In the genomic region with DNA sequence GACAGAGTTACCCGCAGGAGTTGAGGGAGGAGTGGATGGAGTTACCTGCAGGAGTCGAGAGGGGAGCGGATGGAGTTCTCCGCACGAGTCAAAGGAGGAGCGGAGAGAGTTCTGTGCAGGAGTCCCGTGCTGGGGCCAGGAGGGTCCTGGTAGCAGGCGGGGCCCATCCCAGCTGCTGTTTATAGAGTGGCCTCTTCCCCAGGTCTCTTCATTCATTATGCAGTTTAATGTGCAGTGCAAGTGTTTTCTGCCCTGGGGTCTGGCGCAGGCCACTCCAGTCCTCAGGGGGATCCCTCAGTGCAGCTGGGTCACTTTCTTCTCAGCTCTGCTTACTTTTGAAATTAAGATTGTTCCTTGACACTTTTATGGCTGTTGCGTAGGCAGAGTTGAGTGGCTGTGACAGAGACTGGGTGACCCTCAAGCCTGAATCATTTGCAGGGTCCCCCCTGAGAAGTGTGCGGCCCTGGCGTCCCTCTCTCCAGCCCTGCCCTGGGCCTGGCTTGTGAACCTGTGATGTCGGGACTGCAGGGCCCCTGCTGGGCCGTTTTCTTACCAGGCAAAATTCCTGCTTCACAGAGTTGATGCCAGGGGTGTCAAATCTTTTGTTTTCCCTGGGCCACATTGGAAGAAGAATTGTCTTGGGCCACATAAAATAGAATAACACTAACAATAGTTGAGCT, we compare ENCODE assay signal across 22 cellular contexts. TPM values are rescaled to one million over a fixed set of nuclear protein-coding genes. Genes with fewer than 3 reads are reported as not detected.
A peak's percentile ranks its signal among the peaks of the same experiment; 100 is the strongest.
DNase-seq lines count a peak whose midpoint lies in the region; ATAC-seq, FAIRE-seq and TF ChIP-seq lines count a peak whose summit lies in the region.
"Had no signal": no experiment of that assay in that cellular context is flagged by ENCODE, and none has a peak within 500 bp of the region (broad histone marks: within the 10 kb centered on the region; RNA-seq: fewer than 3 reads in every experiment).

No MANE protein-coding gene starts in this region.

- no peak overlapping the region for H3K4me3 ChIP-seq in lower lobe of right lung
- H3K4me3 ChIP-seq in SK-N-SH (ENCODE audit: low read depth in 2 of 2, low read length in 1 of 2) = no peak overlapping the region
- H3K4me3 ChIP-seq: A549; BLaER1 treated with 17β-estradiol and CSF1 and Interleukin-3, amounts not matched to agents 10 nM and 100 nM; SJSA1 had no signal

- H3K79me2 ChIP-seq in SK-N-SH (ENCODE audit: insufficient read depth) = peaks cover 86% of the 10 kb centered on the region

- no peak overlapping the region for H2AFZ ChIP-seq in SK-N-SH (ENCODE audit: low read depth)

- H3K4me3 Mint-ChIP-seq in activated T-helper 17 cell treated with anti-CD3 and anti-CD28 coated beads, Interleukin-2, amount 50 U/mL, for 72 hours = no peak overlapping the region
- no peak overlapping the region for H3K4me3 Mint-ChIP-seq in stimulated activated naive B cell treated with anti-CD40 and anti-IgM and Interleukin-4, amounts not matched to agents 10 μg/mL and 1 μg/mL and 100 μg/mL, for 72 hours

- H3K4me2 ChIP-seq in SK-N-SH = no peak overlapping the region
- H3K4me2 ChIP-seq: A549 had no signal

- no peaks in the 10 kb centered on the region for H3K9me2 ChIP-seq in SK-N-SH

- CTCF ChIA-PET in SK-N-SH (lab: Yijun Ruan, JAX) = no interaction called here

- no peak overlapping the region for H3K9ac ChIP-seq in SK-N-SH
- H3K9ac ChIP-seq: BLaER1 treated with 17β-estradiol and CSF1 and Interleukin-3, amounts not matched to agents 10 nM and 100 nM had no signal

- H3K36me3 Mint-ChIP-seq in activated T-helper 17 cell treated with anti-CD3 and anti-CD28 coated beads, Interleukin-2, amount 50 U/mL, for 72 hours (ENCODE audit: low read depth) = peaks cover 38% of the 10 kb centered on the region
- H3K36me3 Mint-ChIP-seq in stimulated activated naive B cell treated with anti-CD40 and anti-IgM and Interleukin-4, amounts not matched to agents 10 μg/mL and 1 μg/mL and 100 μg/mL, for 72 hours = peaks cover 40 to 50% of the 10 kb centered on the region in 2 donors

- no peak for TF ChIP-seq RAD21 in SK-N-SH (IDR thresholded peaks at IDR 0.05; ENCODE audit: low read length)

- H3K4me1 ChIP-seq in lower lobe of right lung (no peaks in the 10 kb centered on the region), SK-N-SH (ENCODE audit: control insufficient read depth in 1 of 2, insufficient read depth in 2 of 2, low read depth in 1 of 2, low read length in 1 of 2) (peaks cover 0 to 7% of the 10 kb centered on the region in 2 experiments; a peak in 1 of 4 replicates)
- H3K4me1 ChIP-seq: A549, SJSA1 had no signal

- H3K27me3 ChIP-seq in lower lobe of right lung (ENCODE audit: low read depth) = no peaks in the 10 kb centered on the region
- no peaks in the 10 kb centered on the region for H3K27me3 ChIP-seq in SK-N-SH (ENCODE audit: insufficient read depth)
- H3K27me3 ChIP-seq: BLaER1 treated with 17β-estradiol and CSF1 and Interleukin-3, amounts not matched to agents 10 nM and 100 nM; SJSA1 had no signal

- ATAC-seq in Right ventricle myocardium superior (ENCODE audit: poor library complexity) = no peak
- ATAC-seq in left ventricle myocardium superior = no peak
- no peak for ATAC-seq in activated T-helper 17 cell treated with anti-CD3 and anti-CD28 coated beads, Interleukin-2, amount 50 U/mL, for 72 hours (replicated peaks)
- no peak for ATAC-seq in lower lobe of right lung
- no peak for ATAC-seq in stimulated activated naive B cell treated with anti-CD40 and anti-IgM and Interleukin-4, amounts not matched to agents 10 μg/mL and 1 μg/mL and 100 μg/mL, for 72 hours (replicated peaks)
- ATAC-seq: A549 had no signal

- peaks cover 5% of the 10 kb centered on the region for H3K36me3 ChIP-seq in lower lobe of right lung
- peaks cover 14 to 27% of the 10 kb centered on the region in 2 experiments for H3K36me3 ChIP-seq in SK-N-SH (replicated peaks in 1 of 2; ENCODE audit: control insufficient read depth in 1 of 2, insufficient read depth in 2 of 2, low read length in 1 of 2)

- POLR2A ChIA-PET in SK-N-SH (lab: Yijun Ruan, JAX) = interaction anchor here (1.1 kb wide), 1 partner anchor 12 kb away, joined by 4 read pairs; no protein-coding TSS in a partner anchor

- TF ChIP-seq POLR2A in H54 (IDR thresholded peaks at IDR 0.05; ENCODE audit: low read depth, low read length) = no peak

- H3K9me3 ChIP-seq in lower lobe of right lung = no peaks in the 10 kb centered on the region
- no peaks in the 10 kb centered on the region for H3K9me3 ChIP-seq in SK-N-SH
- H3K9me3 ChIP-seq: A549 had no signal

- no peak for FAIRE-seq in H54 (lab: Jason Lieb, UNC)
- FAIRE-seq: A549, GM12891, GM18507, H1 had no signal

- intact Hi-C loops in Right ventricle myocardium superior (cut with DNase I) (no loop called here), left ventricle myocardium superior (cut with micrococcal nuclease) (no loop called here), lower lobe of right lung (cut with DNase I) (no loop called here)

- TF ChIP-seq EP300 in SK-N-SH (IDR thresholded peaks at IDR 0.05; ENCODE audit: borderline replicate concordance in 1 of 2, low read depth in 1 of 2, low read length in 1 of 2) = no peak

- peaks cover 18% of the 10 kb centered on the region for H3K4me1 Mint-ChIP-seq in activated T-helper 17 cell treated with anti-CD3 and anti-CD28 coated beads, Interleukin-2, amount 50 U/mL, for 72 hours
- H3K4me1 Mint-ChIP-seq in stimulated activated naive B cell treated with anti-CD40 and anti-IgM and Interleukin-4, amounts not matched to agents 10 μg/mL and 1 μg/mL and 100 μg/mL, for 72 hours = peaks cover 24 to 35% of the 10 kb centered on the region in 2 donors

- TF ChIP-seq CTCF in lower lobe of right lung (IDR thresholded peaks at IDR 0.05) = no peak
- TF ChIP-seq CTCF in SK-N-SH (IDR thresholded peaks at IDR 0.05) = no peak

- H3K9me3 Mint-ChIP-seq in activated T-helper 17 cell treated with anti-CD3 and anti-CD28 coated beads, Interleukin-2, amount 50 U/mL, for 72 hours = no peaks in the 10 kb centered on the region
- H3K9me3 Mint-ChIP-seq in stimulated activated naive B cell treated with anti-CD40 and anti-IgM and Interleukin-4, amounts not matched to agents 10 μg/mL and 1 μg/mL and 100 μg/mL, for 72 hours = peaks cover 3 to 4% of the 10 kb centered on the region in 2 donors
- H3K9me3 Mint-ChIP-seq: IgD-negative memory B cell had no signal

- no peaks in the 10 kb centered on the region for H3K27me3 Mint-ChIP-seq in activated T-helper 17 cell treated with anti-CD3 and anti-CD28 coated beads, Interleukin-2, amount 50 U/mL, for 72 hours
- H3K27me3 Mint-ChIP-seq in stimulated activated naive B cell treated with anti-CD40 and anti-IgM and Interleukin-4, amounts not matched to agents 10 μg/mL and 1 μg/mL and 100 μg/mL, for 72 hours = no peaks in the 10 kb centered on the region
- H3K27me3 Mint-ChIP-seq: IgD-negative memory B cell had no signal

- H3K27ac Mint-ChIP-seq in activated T-helper 17 cell treated with anti-CD3 and anti-CD28 coated beads, Interleukin-2, amount 50 U/mL, for 72 hours = peak overlapping the region; percentile 9
- H3K27ac Mint-ChIP-seq in stimulated activated naive B cell treated with anti-CD40 and anti-IgM and Interleukin-4, amounts not matched to agents 10 μg/mL and 1 μg/mL and 100 μg/mL, for 72 hours = peak overlapping the region; percentile 56

- no peaks in the 10 kb centered on the region for H3F3A ChIP-seq in SK-N-SH (replicated peaks; ENCODE audit: insufficient read depth)

- H3K27ac ChIP-seq in lower lobe of right lung (no peak overlapping the region), SK-N-SH (ENCODE audit: low read depth in 2 of 2, low read length in 1 of 2) (no peak overlapping the region)
- H3K27ac ChIP-seq: A549; BLaER1 treated with 17β-estradiol and CSF1 and Interleukin-3, amounts not matched to agents 10 nM and 100 nM; RWPE1; SJSA1 had no signal

- H4K20me1 ChIP-seq in SK-N-SH (ENCODE audit: insufficient read depth) = peaks cover 28% of the 10 kb centered on the region; the same call in 1 of the 2 replicates

- DNase-seq in Right ventricle myocardium superior = peak; percentile 26
- DNase-seq in left ventricle myocardium superior = no peak
- DNase-seq in lower lobe of right lung = peak; percentile 13
- DNase-seq in stimulated activated naive B cell treated with anti-CD40 and anti-IgM and Interleukin-4, amounts not matched to agents 10 μg/mL and 1 μg/mL and 100 μg/mL, for 72 hours = no peak
- no peak for DNase-seq in H54 (ENCODE audit: insufficient read length, low spot score)
- DNase-seq in SK-N-SH = no peak
- DNase-seq in amniotic stem cell (lab: John Stamatoyannopoulos, UW) = no peak
- DNase-seq: DMS 273 treated with DMSO at 0.1 percent for 48 hours, GF-D8, NCI-H1930, NCI-H446 had no signal

- over 99% methylated on average over 11 of the region's 14 CpGs for WGBS in SK-N-SH (ENCODE audit: low lambda C conversion rate)

TF ChIP-seq in SK-N-SH, 30 proteins besides CTCF, POLR2A, EP300 and RAD21:
- no peak for TF ChIP-seq NFIC (IDR thresholded peaks at IDR 0.05; ENCODE audit: borderline replicate concordance)
- TF ChIP-seq FOXM1 (IDR thresholded peaks at IDR 0.05; ENCODE audit: low read depth) = no peak
- TF ChIP-seq, protein P1, sequence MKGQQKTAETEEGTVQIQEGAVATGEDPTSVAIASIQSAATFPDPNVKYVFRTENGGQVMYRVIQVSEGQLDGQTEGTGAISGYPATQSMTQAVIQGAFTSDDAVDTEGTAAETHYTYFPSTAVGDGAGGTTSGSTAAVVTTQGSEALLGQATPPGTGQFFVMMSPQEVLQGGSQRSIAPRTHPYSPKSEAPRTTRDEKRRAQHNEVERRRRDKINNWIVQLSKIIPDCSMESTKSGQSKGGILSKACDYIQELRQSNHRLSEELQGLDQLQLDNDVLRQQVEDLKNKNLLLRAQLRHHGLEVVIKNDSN (IDR thresholded peaks at IDR 0.05; ENCODE audit: borderline replicate concordance, low read depth) = no peak
TF ChIP-seq in SK-N-SH: peak in this region for 0.

RNA-seq across cellular contexts. Expression of gene TFDP1, which starts 17.9 kb away (rescaled TPM):
- 42.1 TPM for total RNA-seq in Right ventricle myocardium superior
- 45.1 TPM for total RNA-seq in left ventricle myocardium superior
- 100 to 1,000 TPM in 1 of 2 donors, 10 to 100 TPM in 1; 98.1 to 188 TPM for total RNA-seq in activated T-helper 17 cell treated with anti-CD3 and anti-CD28 coated beads, Interleukin-2, amount 50 U/mL, for 72 hours
- 47.0 TPM for total RNA-seq in lower lobe of right lung
- polyA plus RNA-seq in SK-N-SH (2012; rRNA removed) = 61.4 and 76.7 TPM in 2 replicates
- polyA plus RNA-seq in SK-N-SH (2012; cell fraction: cytosol; rRNA removed) = 84.0 and 86.0 TPM in 2 replicates
- polyA plus RNA-seq in SK-N-SH (2012; cell fraction: nucleus; rRNA removed) = 70.1 and 82.8 TPM in 2 replicates

RNA-seq across cellular contexts. Expression of gene ATP4B, which starts 55.6 kb away (rescaled TPM):
- total RNA-seq in Right ventricle myocardium superior (not detected), left ventricle myocardium superior (not detected), lower lobe of right lung (not detected)
- total RNA-seq in activated T-helper 17 cell treated with anti-CD3 and anti-CD28 coated beads, Interleukin-2, amount 50 U/mL, for 72 hours = not detected
- not detected in 2 replicates for polyA plus RNA-seq in SK-N-SH (2012; rRNA removed)
- polyA plus RNA-seq in SK-N-SH (2012; cell fraction: cytosol; rRNA removed) = not detected in 2 replicates
- polyA plus RNA-seq in SK-N-SH (2012; cell fraction: nucleus; rRNA removed) = not detected in 2 replicates
- total RNA-seq: H1, HT1080, LHCN-M2, SJSA1 had no signal
- polyA plus RNA-seq: A549, IgD-negative memory B cell had no signal

Comparison
In these comparisons a context has a peak if more than half of its experiments do, and no peak if none do; other contexts are left out.
1. DNase-seq: peak in Right ventricle myocardium superior (single experiment) and lower lobe of right lung (single experiment); none in left ventricle myocardium superior (single experiment), stimulated activated naive B cell treated with anti-CD40 and anti-IgM and Interleukin-4, amounts not matched to agents 10 μg/mL and 1 μg/mL and 100 μg/mL, for 72 hours (single experiment), H54 (single experiment), SK-N-SH (single experiment) and amniotic stem cell (single experiment).